ENCODE assay signal across 8 cellular contexts in the genomic region with DNA sequence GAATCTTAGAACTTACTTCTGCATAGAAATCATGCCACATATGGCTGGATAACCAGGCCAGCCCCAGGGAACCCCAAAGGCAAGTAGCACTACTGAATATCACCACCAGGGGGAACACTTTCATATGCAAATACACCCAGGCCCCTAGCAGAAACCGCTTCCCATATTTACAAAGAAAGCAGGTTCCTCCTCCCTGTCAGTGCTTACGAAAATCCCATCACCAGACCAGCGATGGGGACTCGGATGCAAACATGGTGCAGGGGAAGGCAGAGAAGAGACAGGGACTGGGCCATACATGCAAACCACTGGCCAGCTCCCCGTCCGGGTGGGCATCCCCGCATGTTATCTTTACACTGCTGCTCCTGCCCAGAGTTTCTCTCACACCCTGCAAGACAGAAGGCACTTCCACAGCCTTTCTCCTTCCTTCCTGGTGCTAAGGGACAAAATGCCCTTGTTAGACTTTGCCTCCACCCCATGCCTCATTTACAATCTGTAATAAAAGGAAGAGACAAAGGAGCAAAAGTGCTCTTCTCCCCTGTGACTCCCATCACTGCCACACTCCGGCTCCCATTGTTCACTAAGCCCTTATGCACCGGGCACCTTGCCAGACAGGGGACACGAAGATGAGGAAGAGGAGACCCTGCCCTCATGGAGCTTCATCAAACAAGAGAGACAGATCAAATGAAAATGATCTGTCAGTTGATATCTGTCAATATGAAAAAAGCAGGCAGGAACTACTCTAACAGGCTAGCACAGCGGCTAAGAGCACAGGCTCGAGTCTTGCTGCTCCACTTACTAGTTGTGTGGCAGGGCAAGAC.
DNase-seq lines count a peak whose midpoint lies in the region; ATAC-seq, FAIRE-seq and TF ChIP-seq lines count a peak whose summit lies in the region.

No MANE protein-coding gene starts in this region.

- no peak for TF ChIP-seq POLR2A in tibial nerve (IDR thresholded peaks at IDR 0.05)

- TF ChIP-seq CTCF in KMS-11 (conservative IDR thresholded peaks at IDR 0.05; ENCODE audit: low read depth, low read length) (peak; percentile 71), tibial nerve (IDR thresholded peaks at IDR 0.05) (peak; percentile 81 to 90 (median 85))

- WGBS in tibial nerve, 2 donors: 46 to 48% methylated on average over 12 of the region's 12 CpGs

- peaks cover 4% of the 10 kb centered on the region for H3K4me1 Mint-ChIP-seq in activated T-helper 1 cell treated with anti-CD3 and anti-CD28 coated beads, Interleukin-12 subunit alpha, Interleukin-12 subunit beta, Interleukin-2, Interleukin-4 antibody, amounts not matched to agents 30 ng/mL and 10 ng/mL and 1 ng/mL, durations not matched to agents 14 hours and 24 hours and 36 hours (ENCODE audit: low read depth)

- no peaks in the 10 kb centered on the region for H3K27me3 ChIP-seq in KMS-11 (ENCODE audit: insufficient read depth, low read depth)
- no peaks in the 10 kb centered on the region for H3K27me3 ChIP-seq in tibial nerve

- TF ChIP-seq EP300 in tibial nerve (IDR thresholded peaks at IDR 0.05): no peak

- H3K4me1 ChIP-seq in KMS-11 (ENCODE audit: low read depth, poor library complexity, severe bottlenecking): no peaks in the 10 kb centered on the region
- peaks cover 0 to 12% (median 4%) of the 10 kb centered on the region in 4 donors for H3K4me1 ChIP-seq in tibial nerve

- H3K9me3 ChIP-seq in tibial nerve: no peaks in the 10 kb centered on the region

- H3K36me3 ChIP-seq in KMS-11 (ENCODE audit: insufficient read depth): no peaks in the 10 kb centered on the region
- peaks cover 0 to 59% (median 0%) of the 10 kb centered on the region in 3 donors for H3K36me3 ChIP-seq in tibial nerve

- no peak overlapping the region for H3K4me3 Mint-ChIP-seq in activated T-helper 1 cell treated with anti-CD3 and anti-CD28 coated beads, Interleukin-12 subunit alpha, Interleukin-12 subunit beta, Interleukin-2, Interleukin-4 antibody, amounts not matched to agents 30 ng/mL and 10 ng/mL and 1 ng/mL, durations not matched to agents 14 hours and 24 hours and 36 hours

- H3K27ac Mint-ChIP-seq in activated T-helper 1 cell treated with anti-CD3 and anti-CD28 coated beads, Interleukin-12 subunit alpha, Interleukin-12 subunit beta, Interleukin-2, Interleukin-4 antibody, amounts not matched to agents 30 ng/mL and 10 ng/mL and 1 ng/mL, durations not matched to agents 14 hours and 24 hours and 36 hours: no peak overlapping the region

- H3K27me3 Mint-ChIP-seq in activated T-helper 1 cell treated with anti-CD3 and anti-CD28 coated beads, Interleukin-12 subunit alpha, Interleukin-12 subunit beta, Interleukin-2, Interleukin-4 antibody, amounts not matched to agents 30 ng/mL and 10 ng/mL and 1 ng/mL, durations not matched to agents 14 hours and 24 hours and 36 hours (ENCODE audit: insufficient read depth): peaks cover 8% of the 10 kb centered on the region

- no peaks in the 10 kb centered on the region for H3K79me2 ChIP-seq in KMS-11 (ENCODE audit: insufficient read depth, low read depth)

- no peak overlapping the region for H3K9ac ChIP-seq in KMS-11

- no peaks in the 10 kb centered on the region for H3K9me3 Mint-ChIP-seq in activated T-helper 1 cell treated with anti-CD3 and anti-CD28 coated beads, Interleukin-12 subunit alpha, Interleukin-12 subunit beta, Interleukin-2, Interleukin-4 antibody, amounts not matched to agents 30 ng/mL and 10 ng/mL and 1 ng/mL, durations not matched to agents 14 hours and 24 hours and 36 hours

- intact Hi-C loops in activated T-helper 1 cell treated with anti-CD3 and anti-CD28 coated beads, Interleukin-12 subunit alpha, Interleukin-12 subunit beta, Interleukin-2, Interleukin-4 antibody, amounts not matched to agents 30 ng/mL and 10 ng/mL and 1 ng/mL, durations not matched to agents 14 hours and 24 hours and 36 hours (cut with micrococcal nuclease): loop anchor here (1.0 to 10.0 kb wide), 7 partner anchors 59 to 1423 kb away; partner anchors contain the start of genes EML5 and ZC3H14

- no peak overlapping the region for H2AFZ ChIP-seq in KMS-11 (ENCODE audit: low read depth)

- FAIRE-seq in G401.6 (lab: Jason Lieb, UNC): peak; percentile 84

- H3K4me2 ChIP-seq in KMS-11: no peak overlapping the region

- H3K4me3 ChIP-seq in KMS-11 (IDR thresholded peaks at IDR 0.05; ENCODE audit: insufficient read depth, low read depth, low read length) (no peak overlapping the region), tibial nerve (no peak overlapping the region)

- H3K27ac ChIP-seq in KMS-11 (no peak overlapping the region), tibial nerve (peak overlapping the region in 3 of 4 donors; percentile 22 to 77 (median 76))

- no peaks in the 10 kb centered on the region for H4K20me1 ChIP-seq in KMS-11 (ENCODE audit: insufficient read depth)

- DNase-seq in RKO (ENCODE audit: low spot score) (peak; percentile 75), fibroblast of the conjunctiva (ENCODE audit: low read depth) (peak; percentile 65), non-pigmented ciliary epithelial cell (ENCODE audit: low read depth) (peak; percentile 41), tibial nerve (ENCODE audit: low spot score in 2 of 2) (peak; percentile 42 to 99)
- DNase-seq in activated T-helper 1 cell treated with anti-CD3 and anti-CD28 coated beads, Interleukin-12 subunit alpha, Interleukin-12 subunit beta, Interleukin-2, Interleukin-4 antibody, amounts not matched to agents 30 ng/mL and 10 ng/mL and 1 ng/mL, durations not matched to agents 14 hours and 24 hours and 36 hours (ENCODE audit: low spot score): peak; percentile 48

- ATAC-seq in GM21786 (IDR thresholded peaks at IDR 0.05; ENCODE audit: unreplicated experiment): peak; percentile 95

- H3K36me3 Mint-ChIP-seq in activated T-helper 1 cell treated with anti-CD3 and anti-CD28 coated beads, Interleukin-12 subunit alpha, Interleukin-12 subunit beta, Interleukin-2, Interleukin-4 antibody, amounts not matched to agents 30 ng/mL and 10 ng/mL and 1 ng/mL, durations not matched to agents 14 hours and 24 hours and 36 hours (ENCODE audit: low read depth): no peaks in the 10 kb centered on the region
